ENCODE assay signal across 17 cellular contexts in the genomic region with DNA sequence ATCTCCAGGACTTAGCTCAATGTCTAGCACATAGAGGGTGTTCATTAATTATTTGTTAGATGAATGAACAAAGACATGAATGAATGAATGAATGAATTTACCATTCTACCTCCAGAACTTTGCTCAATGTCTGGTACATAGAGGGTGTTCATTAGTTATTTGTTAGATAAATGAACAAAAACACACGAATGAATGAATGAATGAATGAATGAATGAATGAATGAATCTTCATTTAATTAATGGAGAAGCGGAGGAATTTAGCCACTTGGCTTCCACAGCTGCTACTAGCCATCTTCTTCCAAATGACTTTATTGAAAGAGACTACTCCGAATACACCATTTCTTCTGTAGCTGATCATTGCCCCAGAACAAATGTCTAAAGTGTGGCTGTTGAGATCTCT.
A peak's percentile ranks its signal among the peaks of the same experiment; 100 is the strongest.
DNase-seq lines count a peak whose midpoint lies in the region; ATAC-seq, FAIRE-seq and TF ChIP-seq lines count a peak whose summit lies in the region.
"Had no signal": no experiment of that assay in that cellular context is flagged by ENCODE, and none has a peak within 500 bp of the region (broad histone marks: within the 10 kb centered on the region; RNA-seq: fewer than 3 reads in every experiment).

No MANE protein-coding gene starts in this region.

- H2BK15ac ChIP-seq in IMR-90 (ENCODE audit: low read depth, low read length) = 0 out of 3 replicates have a peak overlapping the region, but pooled peaks have one; percentile 16

- no TSS peak for BruUV-seq in IMR-90 (replicated peaks; lab: Mats Ljungman, UMichigan)
- BruUV-seq in GM12878 (replicated peaks; lab: Mats Ljungman, UMichigan) = no TSS peak

- H2AK5ac ChIP-seq in IMR-90 (ENCODE audit: low read depth, low read length) = no peak overlapping the region

- H3K9me3 ChIP-seq in IMR-90 (ENCODE audit: control insufficient read depth, insufficient read depth, low read length) (no peaks in the 10 kb centered on the region), GM12878 (replicated peaks; ENCODE audit: control insufficient read depth, insufficient read depth, low read length) (no peaks in the 10 kb centered on the region; the same call in 2 of the 3 replicates)
- H3K9me3 ChIP-seq: BLaER1 treated with 17β-estradiol and CSF1 and Interleukin-3, amounts not matched to agents 10 nM and 100 nM had no signal

- no peak for TF ChIP-seq POLR2A in IMR-90 (IDR thresholded peaks at IDR 0.05; ENCODE audit: low read depth, low read length)
- TF ChIP-seq POLR2A in GM12878 (IDR thresholded peaks at IDR 0.05; ENCODE audit: low read depth, low read length) = no peak

- H3K27me3 ChIP-seq in IMR-90 (ENCODE audit: control insufficient read depth, insufficient read depth, low read length) = no peaks in the 10 kb centered on the region
- H3K27me3 ChIP-seq in GM12878 (replicated peaks in 1 of 2; ENCODE audit: control insufficient read depth in 2 of 2, insufficient read depth in 2 of 2, low read length in 1 of 2) = no peaks in the 10 kb centered on the region
- H3K27me3 ChIP-seq: BLaER1 treated with 17β-estradiol and CSF1 and Interleukin-3, amounts not matched to agents 10 nM and 100 nM had no signal

- TF ChIP-seq RAD21 in IMR-90 (IDR thresholded peaks at IDR 0.05; ENCODE audit: low read length) = no peak
- no peak for TF ChIP-seq RAD21 in GM12878 (IDR thresholded peaks at IDR 0.05; ENCODE audit: insufficient read depth, low read depth, low read length)

- H4K91ac ChIP-seq in IMR-90 (ENCODE audit: insufficient read depth, low read depth, low read length) = no peak overlapping the region

- no peaks in the 10 kb centered on the region for H3K36me3 ChIP-seq in IMR-90 (ENCODE audit: control insufficient read depth, insufficient read depth, low read length)
- peaks cover 0 to 1% of the 10 kb centered on the region in 2 experiments; a peak in 2 of 4 replicates for H3K36me3 ChIP-seq in GM12878 (ENCODE audit: control insufficient read depth in 2 of 2, insufficient read depth in 2 of 2, low read length in 1 of 2)
- H3K36me3 ChIP-seq: BLaER1 treated with 17β-estradiol and CSF1 and Interleukin-3, amounts not matched to agents 10 nM and 100 nM had no signal

- no peak overlapping the region for H3K9ac ChIP-seq in IMR-90 (ENCODE audit: low read depth, low read length)
- H3K9ac ChIP-seq in GM12878 (ENCODE audit: control insufficient read depth, insufficient read depth, low read length) = no peak overlapping the region
- H3K9ac ChIP-seq: BLaER1 treated with 17β-estradiol and CSF1 and Interleukin-3, amounts not matched to agents 10 nM and 100 nM had no signal

- H2AFZ ChIP-seq in IMR-90 (replicated peaks; ENCODE audit: low read length, poor library complexity) = no peak overlapping the region
- H2AFZ ChIP-seq in GM12878 (ENCODE audit: control insufficient read depth, low read depth, low read length) = no peak overlapping the region

- peak overlapping the region; percentile 80; the same call in 1 of the 2 replicates for H3K18ac ChIP-seq in IMR-90 (ENCODE audit: low read depth, low read length)

- in situ Hi-C loops in IMR-90 (cut with MboI; ENCODE audit: low sequenced_read_pairs) (no loop called here), GM12878 (cut with MboI) (no loop called here)

- H3K27ac ChIP-seq in IMR-90 (ENCODE audit: insufficient read depth, low read length) (no peak overlapping the region), GM12878 (ENCODE audit: control insufficient read depth, insufficient read depth) (no peak overlapping the region)
- H3K27ac ChIP-seq: BLaER1 treated with 17β-estradiol and CSF1 and Interleukin-3, amounts not matched to agents 10 nM and 100 nM; HL-60 had no signal

- H3K56ac ChIP-seq in IMR-90 (ENCODE audit: extremely low read depth, insufficient read depth, low read length) = no peak overlapping the region

- H3K9me3 Mint-ChIP-seq in endothelial cell (ENCODE audit: unreplicated experiment) = no peaks in the 10 kb centered on the region
- no peaks in the 10 kb centered on the region for H3K9me3 Mint-ChIP-seq in osteocyte (ENCODE audit: unreplicated experiment)
- H3K9me3 Mint-ChIP-seq: CD8-positive, alpha-beta T cell; H9 had no signal

- peaks cover 12% of the 10 kb centered on the region for H3K9me1 ChIP-seq in IMR-90 (ENCODE audit: insufficient read depth, low read length)

- no CpG with 5 or more reads among the region's 3 CpGs for WGBS in IMR-90 (ENCODE audit: extremely low coverage in 2 of 2, insufficient read length in 1 of 2), 2 experiments
- WGBS in GM12878 (ENCODE audit: insufficient coverage, insufficient replicate concordance, low lambda C conversion rate, missing lambda C conversion rate) = 63% methylated on average over 3 of the region's 3 CpGs

- CTCF ChIA-PET in IMR-90 (lab: Yijun Ruan, JAX) = interaction anchor here (1.2 kb wide), 1 partner anchor 173 kb away, joined by 3 read pairs; no protein-coding TSS in a partner anchor
- CTCF ChIA-PET in GM12878 (lab: Yijun Ruan, JAX) = interaction anchor here (1.0 to 1.1 kb wide), 2 partner anchors 9 to 12 kb away, joined by 3 read pairs; no protein-coding TSS in a partner anchor

- no peak for DNase-seq in IMR-90
- no peak for DNase-seq in GM12878 (ENCODE audit: low read depth, low spot score)
- no peak for DNase-seq in endothelial cell (ENCODE audit: low spot score)
- no peak for DNase-seq in osteocyte (ENCODE audit: extremely low spot score, unreplicated experiment)
- no peak for DNase-seq in cerebellum (ENCODE audit: low spot score)
- DNase-seq: Calu3; CD8-positive, alpha-beta T cell; DMS79 treated with DMSO at 0.1 percent for 48 hours; GF-D8; H9; KBM-7 had no signal

- H3K4ac ChIP-seq in IMR-90 (ENCODE audit: low read depth, low read length) = no peak overlapping the region

- H3K36me3 Mint-ChIP-seq in endothelial cell (ENCODE audit: low read depth, unreplicated experiment) (no peaks in the 10 kb centered on the region), osteocyte (ENCODE audit: unreplicated experiment) (peaks cover 36% of the 10 kb centered on the region)
- H3K36me3 Mint-ChIP-seq: CD8-positive, alpha-beta T cell had no signal

- H3K27ac Mint-ChIP-seq in endothelial cell (ENCODE audit: unreplicated experiment) (peak overlapping the region; percentile 40), osteocyte (ENCODE audit: unreplicated experiment) (peak overlapping the region; percentile 78)
- H3K27ac Mint-ChIP-seq: B cell; CD8-positive, alpha-beta T cell; H9 had no signal

- SMC1A ChIA-PET in GM12878 (lab: Charles Lee; ENCODE audit: uncharacterized antibody, unreplicated experiment) = interaction anchor here (1.1 to 2.1 kb wide), 10 partner anchors 8 to 178 kb away, joined by 3 to 8 read pairs (median 4); no protein-coding TSS in a partner anchor

- TF ChIP-seq EP300 in GM12878 (IDR thresholded peaks at IDR 0.05; ENCODE audit: borderline replicate concordance in 1 of 2, control insufficient read depth in 1 of 2, low read depth in 2 of 2, low read length in 2 of 2) = no peak

- H3K4me2 ChIP-seq in IMR-90 (ENCODE audit: low read depth, low read length) (no peak overlapping the region), GM12878 (ENCODE audit: control insufficient read depth, insufficient read depth) (no peak overlapping the region)

- 0 out of 2 replicates have a peak overlapping the region, but pooled peaks have one; percentile 17 for H3K14ac ChIP-seq in IMR-90 (replicated peaks; ENCODE audit: low read depth, low read length)

- peak overlapping the region; percentile 90 for H2BK5ac ChIP-seq in IMR-90 (ENCODE audit: low read depth, low read length, poor library complexity, severe bottlenecking)

- TF ChIP-seq CTCF in IMR-90 (conservative IDR thresholded peaks at IDR 0.05; ENCODE audit: low read depth, low read length) = no peak
- TF ChIP-seq CTCF in GM12878 (IDR thresholded peaks at IDR 0.05 in 2 of 3, conservative IDR thresholded peaks at IDR 0.05 in 1 of 3; ENCODE audit: control insufficient read depth in 2 of 3, extremely low read depth in 1 of 3, insufficient read depth in 1 of 3, low read depth in 3 of 3, low read length in 3 of 3) = no peak
- TF ChIP-seq CTCF in endothelial cell (IDR thresholded peaks at IDR 0.05; ENCODE audit: unreplicated experiment) = no peak
- no peak for TF ChIP-seq CTCF in osteocyte (IDR thresholded peaks at IDR 0.05)

- no peak overlapping the region; a peak in 1 of 4 replicates for H4K8ac ChIP-seq in IMR-90 (ENCODE audit: low read depth in 2 of 2, low read length in 2 of 2)

- H3K4me3 ChIP-seq in IMR-90 (ENCODE audit: insufficient read depth, low read depth, low read length) (no peak overlapping the region), GM12878 (no peak overlapping the region)
- H3K4me3 ChIP-seq: BLaER1 treated with 17β-estradiol and CSF1 and Interleukin-3, amounts not matched to agents 10 nM and 100 nM had no signal

- peaks cover 14% of the 10 kb centered on the region for H3K4me1 ChIP-seq in IMR-90 (ENCODE audit: control insufficient read depth, insufficient read depth, low read length)
- H3K4me1 ChIP-seq in GM12878 (ENCODE audit: control insufficient read depth, insufficient read depth, low read length) = no peaks in the 10 kb centered on the region

- RAD21 ChIA-PET in GM12878 (lab: Charles Lee; ENCODE audit: unreplicated experiment) = interaction anchor here (1.2 kb wide), 1 partner anchor 174 kb away, joined by 3 read pairs; no protein-coding TSS in a partner anchor

- H3K27me3 Mint-ChIP-seq in endothelial cell (ENCODE audit: unreplicated experiment) (peaks cover 3% of the 10 kb centered on the region), osteocyte (ENCODE audit: unreplicated experiment) (no peaks in the 10 kb centered on the region)

- H2BK120ac ChIP-seq in IMR-90 (ENCODE audit: low read depth, low read length) = peak overlapping the region; percentile 58; the same call in 1 of the 2 replicates

- H2AK9ac ChIP-seq in IMR-90 (replicated peaks; ENCODE audit: low read depth, low read length, poor library complexity) = no peak overlapping the region

- H4K20me1 ChIP-seq in IMR-90 (ENCODE audit: insufficient read depth, low read length) (no peaks in the 10 kb centered on the region), GM12878 (ENCODE audit: control insufficient read depth, insufficient read depth) (no peaks in the 10 kb centered on the region)
- H4K20me1 ChIP-seq: BLaER1 treated with 17β-estradiol and CSF1 and Interleukin-3, amounts not matched to agents 10 nM and 100 nM had no signal

- peak overlapping the region; percentile 65; the same call in 1 of the 2 replicates for H2BK20ac ChIP-seq in IMR-90 (ENCODE audit: low read depth, low read length)

- no peak overlapping the region for H4K5ac ChIP-seq in IMR-90 (ENCODE audit: low read depth, low read length)

- no peak overlapping the region for H3K4me3 Mint-ChIP-seq in endothelial cell (ENCODE audit: unreplicated experiment)
- H3K4me3 Mint-ChIP-seq in osteocyte (ENCODE audit: unreplicated experiment) = no peak overlapping the region
- H3K4me3 Mint-ChIP-seq: B cell; CD8-positive, alpha-beta T cell; H9 had no signal

- peaks cover 0 to 5% of the 10 kb centered on the region in 2 experiments; a peak in 1 of 4 replicates for H3K79me1 ChIP-seq in IMR-90 (ENCODE audit: low read depth in 1 of 2, low read length in 2 of 2)

- H3K4me1 Mint-ChIP-seq in endothelial cell (ENCODE audit: unreplicated experiment) = peaks cover 29% of the 10 kb centered on the region
- H3K4me1 Mint-ChIP-seq in osteocyte (ENCODE audit: unreplicated experiment) = peaks cover 86% of the 10 kb centered on the region
- H3K4me1 Mint-ChIP-seq: B cell had no signal

- no peaks in the 10 kb centered on the region for H3K79me2 ChIP-seq in GM12878 (ENCODE audit: control insufficient read depth, insufficient read depth, low read length)

- no peak for FAIRE-seq in GM12878 (lab: Jason Lieb, UNC)
- FAIRE-seq: H1 had no signal

- dilution Hi-C loops in IMR-90 (cut with HindIII; ENCODE audit: low sequenced_read_pairs, unreplicated experiment) = no loop called here

- ATAC-seq in IMR-90 (ENCODE audit: low read depth) = no peak
- no peak for ATAC-seq in GM12878
- ATAC-seq in GM18498 (IDR thresholded peaks at IDR 0.05; ENCODE audit: unreplicated experiment) = no peak
- no peak for ATAC-seq in HG03280 (IDR thresholded peaks at IDR 0.05; ENCODE audit: unreplicated experiment)
- ATAC-seq: CD8-positive, alpha-beta T cell had no signal

- POLR2A ChIA-PET in IMR-90 (lab: Charles Lee; ENCODE audit: unreplicated experiment) (no interaction called here), GM12878 (lab: Charles Lee) (interaction anchor here (0.6 kb wide), 1 partner anchor 14 kb away, joined by 5 read pairs; no protein-coding TSS in a partner anchor)

- H3K23ac ChIP-seq in IMR-90 (ENCODE audit: low read depth, low read length) = no peak overlapping the region

- intact Hi-C loops in IMR-90 (cut with micrococcal nuclease) (no loop called here), GM12878 (cut with micrococcal nuclease; ENCODE audit: unreplicated experiment) (no loop called here)
